In the genomic region with DNA sequence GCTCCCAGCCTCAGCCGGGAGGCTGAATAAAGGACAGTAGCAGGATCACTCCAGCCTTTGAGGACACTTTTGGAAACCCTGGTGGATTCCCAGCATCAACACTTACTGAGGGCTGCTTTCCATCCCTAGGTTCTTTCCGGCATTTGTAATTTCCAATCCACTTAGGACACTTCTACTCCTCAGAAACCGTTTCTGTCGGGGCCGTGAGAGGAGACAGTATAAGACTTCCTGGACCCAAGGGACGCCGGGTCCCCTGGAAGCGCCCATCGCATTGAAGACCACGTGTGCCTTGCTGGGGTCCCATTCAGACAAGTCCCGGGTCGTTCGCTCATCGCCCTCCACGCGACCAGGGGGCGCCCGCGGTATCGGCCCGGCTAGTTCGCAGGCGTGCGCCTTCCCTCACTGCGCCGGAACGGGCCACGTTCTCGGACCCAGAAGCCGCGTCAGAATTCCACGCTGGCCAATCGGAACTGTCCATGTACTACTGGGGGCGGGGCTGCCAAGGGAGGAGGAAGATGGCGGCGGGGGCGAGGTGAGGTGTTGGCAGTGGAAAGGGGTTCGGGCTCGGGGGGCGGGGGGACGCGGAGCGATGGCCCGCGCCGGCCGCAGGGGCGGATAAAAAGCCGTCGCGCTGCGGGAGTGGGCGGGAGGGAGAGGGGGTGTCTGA, we compare ENCODE assay signal across 8 cellular contexts. TPM values are rescaled to one million over a fixed set of nuclear protein-coding genes. Genes with fewer than 3 reads are reported as not detected.
DNase-seq lines count a peak whose midpoint lies in the region; ATAC-seq and TF ChIP-seq lines count a peak whose summit lies in the region.

A gene (plus strand): TSS at position 479 of the 667 bp plus-strand sequence. CDS start 202 bp downstream, outside the sequence.

- H3K27me3 Mint-ChIP-seq in activated CD4-positive, alpha-beta T cell treated with anti-CD3 and anti-CD28 coated beads, Interleukin-2, amount 10 ng/mL, durations not matched to agents 24 days and 14 days: no peaks in the 10 kb centered on the region

- H3K27ac ChIP-seq in C4-2B: peak within 1 kb of the TSS; percentile 77

- intact Hi-C loops in activated CD4-positive, alpha-beta T cell treated with anti-CD3 and anti-CD28 coated beads, Interleukin-2, amount 10 ng/mL, durations not matched to agents 24 days and 14 days (cut with micrococcal nuclease): loop anchor here (2.0 to 10.0 kb wide), 4 partner anchors 72 to 1680 kb away; a partner anchor contains a TSS

- peak; percentile 93 for DNase-seq in NCI-H69 (lab: John Stamatoyannopoulos, UW)
- DNase-seq in activated CD4-positive, alpha-beta T cell treated with anti-CD3 and anti-CD28 coated beads, Interleukin-2, amount 10 ng/mL, durations not matched to agents 24 days and 14 days: peak; percentile 99
- DNase-seq in cortex of kidney (lab: John Stamatoyannopoulos, UW): peak; percentile 54
- DNase-seq in left kidney (ENCODE audit: low read depth, low spot score): peak; percentile 99
- DNase-seq in stimulated activated CD4-positive, alpha-beta T cell treated with anti-CD3 and anti-CD28 coated beads, Interleukin-1b, Interleukin-23, amount 100 ng/mL, for 48 hours: peak; percentile 98

- peaks cover 45% of the 10 kb centered on the region for H3K4me1 Mint-ChIP-seq in activated CD4-positive, alpha-beta T cell treated with anti-CD3 and anti-CD28 coated beads, Interleukin-2, amount 10 ng/mL, durations not matched to agents 24 days and 14 days

- peak; percentile 90 for TF ChIP-seq CTCF in C4-2B (conservative IDR thresholded peaks at IDR 0.05)

- peak; percentile 96 for ATAC-seq in GM19395 (IDR thresholded peaks at IDR 0.05; ENCODE audit: unreplicated experiment)
- peak; percentile 99 for ATAC-seq in HG03558 (IDR thresholded peaks at IDR 0.05; ENCODE audit: extremely low read depth, unreplicated experiment)

- peaks cover 25% of the 10 kb centered on the region for H3K36me3 Mint-ChIP-seq in activated CD4-positive, alpha-beta T cell treated with anti-CD3 and anti-CD28 coated beads, Interleukin-2, amount 10 ng/mL, durations not matched to agents 24 days and 14 days (ENCODE audit: low read depth)

- peak within 1 kb of the TSS; percentile 89 for H3K4me3 Mint-ChIP-seq in activated CD4-positive, alpha-beta T cell treated with anti-CD3 and anti-CD28 coated beads, Interleukin-2, amount 10 ng/mL, durations not matched to agents 24 days and 14 days

- H3K27ac Mint-ChIP-seq in activated CD4-positive, alpha-beta T cell treated with anti-CD3 and anti-CD28 coated beads, Interleukin-2, amount 10 ng/mL, durations not matched to agents 24 days and 14 days: peak within 1 kb of the TSS; percentile 93

- no peaks in the 10 kb centered on the region for H3K9me3 Mint-ChIP-seq in activated CD4-positive, alpha-beta T cell treated with anti-CD3 and anti-CD28 coated beads, Interleukin-2, amount 10 ng/mL, durations not matched to agents 24 days and 14 days

RNA-seq across cellular contexts. Expression of the gene that starts here (rescaled TPM):
- 49.6 and 49.7 TPM in 2 replicates for total RNA-seq in activated CD4-positive, alpha-beta T cell treated with anti-CD3 and anti-CD28 coated beads, Interleukin-2, amount 10 ng/mL, durations not matched to agents 24 days and 14 days

Comparison
In these comparisons a context has a peak if more than half of its experiments do, and no peak if none do; other contexts are left out.
1. Peak in every context shown above with its lines: DNase-seq, ATAC-seq and H3K27ac ChIP-seq.